ENCODE assay signal across 21 cellular contexts in genomic region chr1:39988618-39989343, GRCh38. TPM values are rescaled to one million over a fixed set of nuclear protein-coding genes. Genes with fewer than 3 reads are reported as not detected.
DNase-seq lines count a peak whose midpoint lies in the region; ATAC-seq, FAIRE-seq and TF ChIP-seq lines count a peak whose summit lies in the region.
"Had no signal": no experiment of that assay in that cellular context is flagged by ENCODE, and none has a peak within 500 bp of the region (broad histone marks: within the 10 kb centered on the region; RNA-seq: fewer than 3 reads in every experiment).

No MANE protein-coding gene starts in this region.

- H3K4me1 Mint-ChIP-seq in progenitor cell of endocrine pancreas (ENCODE audit: low read depth), result peaks cover 15% of the 10 kb centered on the region

- H4K20me1 ChIP-seq in GM23248 (ENCODE audit: insufficient read depth), result no peaks in the 10 kb centered on the region

- peaks cover 8% of the 10 kb centered on the region; the same call in 1 of the 2 replicates for H3K4me1 ChIP-seq in GM23248 (ENCODE audit: insufficient read depth)
- no peaks in the 10 kb centered on the region for H3K4me1 ChIP-seq in esophagus (ENCODE audit: control insufficient read depth in 2 of 2, insufficient read depth in 2 of 2, low read length in 1 of 2)
- H3K4me1 ChIP-seq in ascending aorta, result no peaks in the 10 kb centered on the region
- H3K4me1 ChIP-seq: gastrocnemius medialis, left ventricle myocardium inferior, right atrium auricular region, transverse colon had no signal

- TF ChIP-seq POLR2A in GM12892 (IDR thresholded peaks at IDR 0.05; ENCODE audit: low read depth, low read length), result no peak

- H3K9me3 Mint-ChIP-seq in progenitor cell of endocrine pancreas (ENCODE audit: low read depth), result no peaks in the 10 kb centered on the region
- H3K9me3 Mint-ChIP-seq: CD8-positive, alpha-beta T cell; IgD-negative memory B cell had no signal

- no peak for FAIRE-seq in GM12892 (lab: Jason Lieb, UNC)
- FAIRE-seq: H1, RCC 7860, TTC549 had no signal

- in situ Hi-C loops in GM23248 (cut with MboI), result no loop called here

- H3K9ac ChIP-seq in GM23248, result no peak overlapping the region

- ATAC-seq in GM19463 (IDR thresholded peaks at IDR 0.05; ENCODE audit: unreplicated experiment) (no peak), GM19324 (IDR thresholded peaks at IDR 0.05; ENCODE audit: low FRiP score, unreplicated experiment) (no peak)
- ATAC-seq: CD8-positive, alpha-beta T cell; gastrocnemius medialis had no signal

- H3K27ac ChIP-seq in GM23248, result no peak overlapping the region
- peak overlapping the region; percentile 38 to 56 for H3K27ac ChIP-seq in esophagus (ENCODE audit: low read depth in 2 of 2, low read length in 1 of 2)
- H3K27ac ChIP-seq in ascending aorta, result no peak overlapping the region
- H3K27ac ChIP-seq: gastrocnemius medialis, left ventricle myocardium inferior, right atrium auricular region had no signal

- H3K36me3 ChIP-seq in GM23248 (ENCODE audit: low read depth) (no peaks in the 10 kb centered on the region), esophagus (ENCODE audit: control insufficient read depth in 2 of 2, insufficient read depth in 2 of 2, low read length in 1 of 2) (no peaks in the 10 kb centered on the region), ascending aorta (no peaks in the 10 kb centered on the region)
- H3K36me3 ChIP-seq: gastrocnemius medialis, left ventricle myocardium inferior, right atrium auricular region, transverse colon had no signal

- peak overlapping the region; percentile 64 for H3K27ac Mint-ChIP-seq in progenitor cell of endocrine pancreas
- H3K27ac Mint-ChIP-seq: CD8-positive, alpha-beta T cell; IgD-negative memory B cell had no signal

- 61 to 63% methylated on average over 6 of the region's 6 CpGs for WGBS in GM23248 (ENCODE audit: low coverage in 1 of 2, low lambda C conversion rate in 2 of 2, missing lambda C conversion rate in 2 of 2), 2 experiments
- WGBS in esophagus, 2 donors, result 57 to 60% methylated on average over 6 of the region's 6 CpGs

- no peak for TF ChIP-seq CTCF in progenitor cell of endocrine pancreas (IDR thresholded peaks at IDR 0.05; ENCODE audit: unreplicated experiment)
- TF ChIP-seq CTCF in ascending aorta (IDR thresholded peaks at IDR 0.05), result no peak

- intact Hi-C loops in ascending aorta (cut with DNase I), result no loop called here

- no peaks in the 10 kb centered on the region for H3K9me3 ChIP-seq in GM23248 (ENCODE audit: low read depth)
- H3K9me3 ChIP-seq in esophagus (ENCODE audit: control insufficient read depth in 2 of 2, insufficient read depth in 1 of 2, low read depth in 1 of 2, low read length in 1 of 2), result no peaks in the 10 kb centered on the region
- no peaks in the 10 kb centered on the region for H3K9me3 ChIP-seq in ascending aorta
- H3K9me3 ChIP-seq: gastrocnemius medialis, left ventricle myocardium inferior, right atrium auricular region, transverse colon had no signal

- no peak overlapping the region for H3K4me2 ChIP-seq in GM23248 (ENCODE audit: unreplicated experiment)

- no peak overlapping the region for H3K4me3 ChIP-seq in GM23248
- no peak overlapping the region for H3K4me3 ChIP-seq in esophagus (ENCODE audit: low read depth in 1 of 2, low read length in 2 of 2)
- H3K4me3 ChIP-seq in ascending aorta, result no peak overlapping the region
- H3K4me3 ChIP-seq: gastrocnemius medialis, left ventricle myocardium inferior, right atrium auricular region, transverse colon had no signal

- peak; percentile 5 for DNase-seq in GM23248
- peak; percentile 25 for DNase-seq in RPMI7951 (ENCODE audit: low read depth)
- no peak for DNase-seq in progenitor cell of endocrine pancreas (ENCODE audit: low spot score, unreplicated experiment)
- no peak for DNase-seq in ascending aorta (ENCODE audit: low spot score in 2 of 2)
- DNase-seq in GM12892 (ENCODE audit: insufficient read length), result no peak
- DNase-seq: activated CD4-positive, alpha-beta T cell treated with anti-CD3 and anti-CD28 coated beads, Interleukin-2, amount 50 U/mL, for 1 hour; activated gamma-delta T cell treated with Interleukin-2 at 50 U/mL for 16 hours; CD8-positive, alpha-beta T cell; gastrocnemius medialis; left ventricle myocardium inferior; NCI-H2029; stimulated activated naive CD4-positive, alpha-beta T cell treated with Interleukin-2 at 50 U/mL for 16 hours; transverse colon had no signal

- H3K79me2 ChIP-seq in GM23248 (ENCODE audit: insufficient read depth), result no peaks in the 10 kb centered on the region

- no peaks in the 10 kb centered on the region for H3K36me3 Mint-ChIP-seq in progenitor cell of endocrine pancreas (ENCODE audit: insufficient read depth)
- H3K36me3 Mint-ChIP-seq: CD8-positive, alpha-beta T cell; IgD-negative memory B cell had no signal

- no peaks in the 10 kb centered on the region for H3K27me3 ChIP-seq in GM23248 (replicated peaks; ENCODE audit: insufficient read depth)
- H3K27me3 ChIP-seq in esophagus (ENCODE audit: control insufficient read depth in 1 of 2, insufficient read depth in 2 of 2, low read length in 2 of 2), result no peaks in the 10 kb centered on the region
- no peaks in the 10 kb centered on the region for H3K27me3 ChIP-seq in ascending aorta
- H3K27me3 ChIP-seq: right atrium auricular region, transverse colon had no signal

- H3K9me2 ChIP-seq in GM23248 (ENCODE audit: insufficient read depth), result no peaks in the 10 kb centered on the region

- H3F3A ChIP-seq in GM23248 (ENCODE audit: insufficient read depth), result 0 out of 2 replicates have a peak, but pooled peaks cover 7% of the 10 kb centered on the region

- no peaks in the 10 kb centered on the region for H3K27me3 Mint-ChIP-seq in progenitor cell of endocrine pancreas
- H3K27me3 Mint-ChIP-seq: IgD-negative memory B cell had no signal

- peak overlapping the region; percentile 39; the same call in 1 of the 2 replicates for H2AFZ ChIP-seq in GM23248

- no peak overlapping the region for H3K4me3 Mint-ChIP-seq in progenitor cell of endocrine pancreas (ENCODE audit: low read depth)
- H3K4me3 Mint-ChIP-seq: CD8-positive, alpha-beta T cell; IgD-negative memory B cell had no signal

RNA-seq across cellular contexts. Expression of gene MFSD2A, which starts 33.8 kb away (rescaled TPM):
- 4.6 and 9.4 TPM in 2 replicates for total RNA-seq in GM23248 (2014; rRNA removed; shearing (Covaris generic))
- 4.2 and 5.4 TPM in 2 replicates for polyA plus RNA-seq in GM23248 (2016; fragmentation: Nextera tagmentation; extraction: Ambion mirVana)
- 7.9 and 8.1 TPM in 2 replicates for total RNA-seq in RPMI7951 (2014; rRNA removed; shearing (Covaris generic))
- 10 to 100 TPM; 14.5 to 30.4 TPM for polyA plus RNA-seq in esophagus
- 1.8 and 2.4 TPM in 2 replicates for total RNA-seq in progenitor cell of endocrine pancreas
- total RNA-seq in ascending aorta, result 0.32 TPM
- polyA plus RNA-seq in GM12892 (2012; ENCODE audit: missing spikeins), result 10.5 TPM

RNA-seq across cellular contexts. Expression of gene CAP1, which starts 51.7 kb away (rescaled TPM):
- total RNA-seq in GM23248 (2014; rRNA removed; shearing (Covaris generic)), result 496 and 560 TPM in 2 replicates
- 576 and 593 TPM in 2 replicates for polyA plus RNA-seq in GM23248 (2016; fragmentation: Nextera tagmentation; extraction: Ambion mirVana)
- total RNA-seq in RPMI7951 (2014; rRNA removed; shearing (Covaris generic)), result 539 and 593 TPM in 2 replicates
- 100 to 1,000 TPM in 1 of 2 donors, 10 to 100 TPM in 1; 72.0 to 168 TPM for polyA plus RNA-seq in esophagus
- 154 and 179 TPM in 2 replicates for total RNA-seq in progenitor cell of endocrine pancreas
- total RNA-seq in ascending aorta, result 252 TPM
- polyA plus RNA-seq in GM12892 (2012; ENCODE audit: missing spikeins), result 311 TPM

Comparison
In these comparisons a context has a peak if more than half of its experiments do, and no peak if none do; other contexts are left out.
1. DNase-seq: peak in GM23248 (single experiment) and RPMI7951 (single experiment); none in progenitor cell of endocrine pancreas (single experiment), ascending aorta (0 of 2) and GM12892 (single experiment).
2. H3K27ac ChIP-seq: peak in esophagus (2 of 2); none in GM23248 (single experiment) and ascending aorta (0 of 2).